Comparison of ENCODE assay signal across 30 cellular contexts in genomic region chr18:58443671-58444070, GRCh38.
"Had no signal": no experiment of that assay in that cellular context is flagged by ENCODE, and none has a peak within 500 bp of the region (broad histone marks: within the 10 kb centered on the region; RNA-seq: fewer than 3 reads in every experiment).

No MANE protein-coding gene starts in this region.

- DNase-seq: activated CD4-positive, alpha-beta T cell treated with anti-CD3 and anti-CD28 coated beads, Interleukin-2, amount 50 U/mL, for 1 hour; activated CD8-positive, alpha-beta T cell treated with anti-CD3 and anti-CD28 coated beads for 36 hours; activated naive CD4-positive, alpha-beta T cell treated with Interleukin-2 at 50 U/mL for 16 hours; activated naive CD8-positive, alpha-beta T cell treated with anti-CD3 and anti-CD28 coated beads for 36 hours; activated T-cell treated with anti-CD3 and anti-CD28 coated beads, Interleukin-2, amount 50 U/mL, for 72 hours; adrenal gland; aorta; dorsolateral prefrontal cortex; effector memory CD4-positive, alpha-beta T cell; gastrocnemius medialis; glutamatergic neuron; islet precursor cell; midbrain; naive thymus-derived CD4-positive, alpha-beta T cell; ovary; small intestine; stimulated activated CD4-positive, alpha-beta T cell treated with anti-CD3 and anti-CD28 coated beads, Interleukin-1b, Interleukin-23, amount 100 ng/mL, for 48 hours; stimulated activated CD4-positive, alpha-beta T cell treated with anti-CD3 and anti-CD28 coated beads, Interleukin-4, amount 100 ng/mL, for 4 hours; stimulated activated CD8-positive, alpha-beta memory T cell treated with anti-CD3 and anti-CD28 coated beads, Interleukin-4, amount 100 ng/mL, for 48 hours; stomach; T-helper 2 cell; thyroid gland; upper lobe of left lung had no signal

- H3K27me3 Mint-ChIP-seq: activated CD8-positive, alpha-beta T cell treated with anti-CD3 and anti-CD28 coated beads for 36 hours; activated naive CD8-positive, alpha-beta T cell treated with anti-CD3 and anti-CD28 coated beads for 36 hours had no signal

- H3K36me3 ChIP-seq: adrenal gland, gastrocnemius medialis, neutrophil, ovary, stomach, thyroid gland, upper lobe of left lung, vagina had no signal

- H3K4me3 ChIP-seq: adrenal gland, coronary artery, gastrocnemius medialis, ovary, stomach, thyroid gland, upper lobe of left lung, vagina had no signal

- H3K4me1 ChIP-seq: adrenal gland had no signal

- H3K27ac Mint-ChIP-seq: activated CD8-positive, alpha-beta T cell treated with anti-CD3 and anti-CD28 coated beads for 36 hours; activated naive CD8-positive, alpha-beta T cell treated with anti-CD3 and anti-CD28 coated beads for 36 hours; activated T-cell treated with anti-CD3 and anti-CD28 coated beads, Interleukin-2, amount 50 U/mL, for 72 hours; memory B cell; progenitor cell of endocrine pancreas; stimulated activated memory B cell treated with anti-CD40 and anti-IgM and Interleukin-4, amounts not matched to agents 10 μg/mL and 1 μg/mL and 100 μg/mL, for 72 hours had no signal

- H3K9me3 ChIP-seq: adrenal gland, gastrocnemius medialis, neutrophil, ovary, stomach, thyroid gland, upper lobe of left lung, vagina had no signal

- H3K36me3 Mint-ChIP-seq: activated naive CD8-positive, alpha-beta T cell treated with anti-CD3 and anti-CD28 coated beads for 36 hours; brain had no signal

- H3K9me3 Mint-ChIP-seq: activated CD8-positive, alpha-beta T cell treated with anti-CD3 and anti-CD28 coated beads for 36 hours; activated naive CD8-positive, alpha-beta T cell treated with anti-CD3 and anti-CD28 coated beads for 36 hours; activated T-cell treated with anti-CD3 and anti-CD28 coated beads, Interleukin-2, amount 50 U/mL, for 72 hours; brain; memory B cell; naive thymus-derived CD4-positive, alpha-beta T cell had no signal

- ATAC-seq: activated CD8-positive, alpha-beta T cell treated with anti-CD3 and anti-CD28 coated beads for 36 hours; activated T-cell treated with anti-CD3 and anti-CD28 coated beads, Interleukin-2, amount 50 U/mL, for 72 hours; gastrocnemius medialis; naive thymus-derived CD4-positive, alpha-beta T cell; stimulated activated memory B cell treated with anti-CD40 and anti-IgM and Interleukin-4, amounts not matched to agents 10 μg/mL and 1 μg/mL and 100 μg/mL, for 72 hours had no signal

- H3K4me3 Mint-ChIP-seq: activated CD8-positive, alpha-beta T cell treated with anti-CD3 and anti-CD28 coated beads for 36 hours; activated naive CD8-positive, alpha-beta T cell treated with anti-CD3 and anti-CD28 coated beads for 36 hours; activated T-cell treated with anti-CD3 and anti-CD28 coated beads, Interleukin-2, amount 50 U/mL, for 72 hours; brain; memory B cell; naive thymus-derived CD4-positive, alpha-beta T cell; stimulated activated memory B cell treated with anti-CD40 and anti-IgM and Interleukin-4, amounts not matched to agents 10 μg/mL and 1 μg/mL and 100 μg/mL, for 72 hours had no signal

- H3K27ac ChIP-seq: adrenal gland, coronary artery, dorsolateral prefrontal cortex, gastrocnemius medialis, neutrophil, ovary, stomach, thyroid gland, upper lobe of left lung, vagina had no signal

- H3K27me3 ChIP-seq: adrenal gland, dorsolateral prefrontal cortex, gastrocnemius medialis, ovary, stomach, thyroid gland, upper lobe of left lung, vagina had no signal
